ENCODE assay signal across 23 cellular contexts in genomic region chr2:218944759-218945404, GRCh38. TPM values are rescaled to one million over a fixed set of nuclear protein-coding genes. Genes with fewer than 3 reads are reported as not detected.
DNase-seq lines count a peak whose midpoint lies in the region; ATAC-seq and TF ChIP-seq lines count a peak whose summit lies in the region.
"Had no signal": no experiment of that assay in that cellular context is flagged by ENCODE, and none has a peak within 500 bp of the region (broad histone marks: within the 10 kb centered on the region; RNA-seq: fewer than 3 reads in every experiment).

No MANE protein-coding gene starts in this region.

- no peaks in the 10 kb centered on the region for H3K36me3 Mint-ChIP-seq in endothelial cell (ENCODE audit: low read depth, unreplicated experiment)
- H3K36me3 Mint-ChIP-seq: CD14-positive monocyte; CD4-positive, alpha-beta memory T cell; CD4-positive, CD25-positive, alpha-beta regulatory T cell; CD8-positive, alpha-beta memory T cell had no signal

- TF ChIP-seq CTCF in endothelial cell (IDR thresholded peaks at IDR 0.05; ENCODE audit: unreplicated experiment), result no peak

- DNase-seq in OCI-M2 (lab: John Stamatoyannopoulos, UW; ENCODE audit: unreplicated experiment), result peak; percentile 14
- peak; percentile 24 for DNase-seq in amniotic epithelial cell (ENCODE audit: low read depth)
- no peak for DNase-seq in endothelial cell (ENCODE audit: low spot score)
- DNase-seq in left cardiac atrium, result no peak
- no peak for DNase-seq in activated CD4-positive, alpha-beta T cell treated with anti-CD3 and anti-CD28 coated beads for 48 hours
- DNase-seq: 8988T; ACHN; BE2C; C1 segment of cervical spinal cord; CD4-positive, alpha-beta memory T cell; CD4-positive, CD25-positive, alpha-beta regulatory T cell; CD8-positive, alpha-beta memory T cell; COR-L47; DMS 273 treated with DMSO at 0.1 percent for 48 hours; DMS153; DMS53; DMS79; DND-41; EL; GDM1 had no signal

- no peak for ATAC-seq in left cardiac atrium
- ATAC-seq: GM12878 had no signal

- no peaks in the 10 kb centered on the region for H3K27me3 Mint-ChIP-seq in endothelial cell (ENCODE audit: unreplicated experiment)

- intact Hi-C loops in left cardiac atrium (cut with DNase I), result no loop called here

- H3K4me3 Mint-ChIP-seq in endothelial cell (ENCODE audit: unreplicated experiment), result no peak overlapping the region
- H3K4me3 Mint-ChIP-seq: CD4-positive, alpha-beta memory T cell; CD4-positive, CD25-positive, alpha-beta regulatory T cell; CD8-positive, alpha-beta memory T cell had no signal

- H3K9me3 Mint-ChIP-seq in endothelial cell (ENCODE audit: unreplicated experiment), result no peaks in the 10 kb centered on the region

- no peak overlapping the region for H3K27ac Mint-ChIP-seq in endothelial cell (ENCODE audit: unreplicated experiment)
- H3K27ac Mint-ChIP-seq: CD14-positive monocyte; CD4-positive, alpha-beta memory T cell; CD4-positive, CD25-positive, alpha-beta regulatory T cell had no signal

- H3K4me1 Mint-ChIP-seq in endothelial cell (ENCODE audit: unreplicated experiment), result no peaks in the 10 kb centered on the region
- H3K4me1 Mint-ChIP-seq: CD14-positive monocyte; CD4-positive, alpha-beta memory T cell; CD4-positive, CD25-positive, alpha-beta regulatory T cell; CD8-positive, alpha-beta memory T cell had no signal

RNA-seq across cellular contexts. Expression of gene CDK5R2, which starts 14.6 kb away (rescaled TPM):
- total RNA-seq in endothelial cell (ENCODE audit: unreplicated experiment), result 0.13 TPM
- total RNA-seq in left cardiac atrium, result not detected
- total RNA-seq: CD4-positive, alpha-beta memory T cell; CD4-positive, CD25-positive, alpha-beta regulatory T cell; CD8-positive, alpha-beta memory T cell; GM12878 had no signal

RNA-seq across cellular contexts. Expression of gene FEV, which starts 40.1 kb away (rescaled TPM):
- 0.56 TPM for total RNA-seq in endothelial cell (ENCODE audit: unreplicated experiment)
- not detected for total RNA-seq in left cardiac atrium
- total RNA-seq: CD4-positive, alpha-beta memory T cell; CD4-positive, CD25-positive, alpha-beta regulatory T cell; CD8-positive, alpha-beta memory T cell; G401; GM12878 had no signal

RNA-seq across cellular contexts. Expression of gene CRYBA2, which starts 48.3 kb away (rescaled TPM):
- not detected for total RNA-seq in endothelial cell (ENCODE audit: unreplicated experiment)
- not detected for total RNA-seq in left cardiac atrium
- total RNA-seq: CD4-positive, alpha-beta memory T cell; CD4-positive, CD25-positive, alpha-beta regulatory T cell; CD8-positive, alpha-beta memory T cell; G401; GM12878 had no signal

Comparison
In these comparisons a context has a peak if more than half of its experiments do, and no peak if none do; other contexts are left out.
1. DNase-seq: peak in OCI-M2 (single experiment) and amniotic epithelial cell (single experiment); none in endothelial cell (single experiment), left cardiac atrium (single experiment) and activated CD4-positive, alpha-beta T cell treated with anti-CD3 and anti-CD28 coated beads for 48 hours (single experiment).